In genomic region chrX:47232197-47232802, GRCh38 we compare ENCODE assay signal across 8 cellular contexts. TPM values are rescaled to one million over a fixed set of nuclear protein-coding genes. Genes with fewer than 3 reads are reported as not detected.
DNase-seq lines count a peak whose midpoint lies in the region; ATAC-seq, FAIRE-seq and TF ChIP-seq lines count a peak whose summit lies in the region.

No MANE protein-coding gene starts in this region.

- peaks cover 5% of the 10 kb centered on the region for H3K4me1 ChIP-seq in keratinocyte (ENCODE audit: control insufficient read depth, extremely low read depth, insufficient read depth, low read length)

- H2AFZ ChIP-seq in keratinocyte (ENCODE audit: control insufficient read depth, low read length): no peak overlapping the region

- H3K27ac Mint-ChIP-seq in T-helper 1 cell treated with Interleukin-12 subunit alpha and Interleukin-12 subunit beta and Interleukin-4 antibody, amounts not matched to agents 30 μg/mL and 1 μg/mL, for 36 hours: peak overlapping the region; percentile 100
- peak overlapping the region; percentile 98 for H3K27ac Mint-ChIP-seq in activated naive CD4-positive, alpha-beta T cell treated with anti-CD3 and anti-CD28 coated beads, Interleukin-2, amount 50 U/mL, for 72 hours

- DNase-seq in T-helper 1 cell: no peak
- DNase-seq in activated naive CD4-positive, alpha-beta T cell treated with anti-CD3 and anti-CD28 coated beads, Interleukin-2, amount 50 U/mL, for 72 hours (ENCODE audit: low spot score in 2 of 2): no peak
- no peak for DNase-seq in keratinocyte (ENCODE audit: low read depth, low spot score)
- no peak for DNase-seq in GOT3 (lab: John Stamatoyannopoulos, UW)
- no peak for DNase-seq in RCC 7860 (ENCODE audit: low spot score)

- peak overlapping the region; percentile 96 for H3K4me3 Mint-ChIP-seq in T-helper 1 cell treated with Interleukin-12 subunit alpha and Interleukin-12 subunit beta and Interleukin-4 antibody, amounts not matched to agents 30 μg/mL and 1 μg/mL, for 36 hours

- peaks cover 5 to 10% of the 10 kb centered on the region in 2 experiments for H3K36me3 ChIP-seq in keratinocyte (ENCODE audit: control insufficient read depth in 2 of 2, extremely low read depth in 1 of 2, insufficient read depth in 2 of 2, low read length in 2 of 2)

- H3K36me3 Mint-ChIP-seq in T-helper 1 cell treated with Interleukin-12 subunit alpha and Interleukin-12 subunit beta and Interleukin-4 antibody, amounts not matched to agents 30 μg/mL and 1 μg/mL, for 36 hours (ENCODE audit: low read depth): peaks cover 19% of the 10 kb centered on the region
- peaks cover 5 to 7% of the 10 kb centered on the region in 2 donors for H3K36me3 Mint-ChIP-seq in activated naive CD4-positive, alpha-beta T cell treated with anti-CD3 and anti-CD28 coated beads, Interleukin-2, amount 50 U/mL, for 72 hours

- no peaks in the 10 kb centered on the region for H3K27me3 Mint-ChIP-seq in T-helper 1 cell treated with Interleukin-12 subunit alpha and Interleukin-12 subunit beta and Interleukin-4 antibody, amounts not matched to agents 30 μg/mL and 1 μg/mL, for 36 hours (ENCODE audit: low read depth)

- no peaks in the 10 kb centered on the region for H3K9me3 Mint-ChIP-seq in T-helper 1 cell treated with Interleukin-12 subunit alpha and Interleukin-12 subunit beta and Interleukin-4 antibody, amounts not matched to agents 30 μg/mL and 1 μg/mL, for 36 hours
- H3K9me3 Mint-ChIP-seq in activated naive CD4-positive, alpha-beta T cell treated with anti-CD3 and anti-CD28 coated beads, Interleukin-2, amount 50 U/mL, for 72 hours: no peaks in the 10 kb centered on the region

- peak overlapping the region; percentile 93 for H3K9ac ChIP-seq in keratinocyte (ENCODE audit: control insufficient read depth, extremely low read depth, insufficient read depth, low read length)

- ATAC-seq in activated naive CD4-positive, alpha-beta T cell treated with anti-CD3 and anti-CD28 coated beads, Interleukin-2, amount 50 U/mL, for 72 hours: no peak
- no peak for ATAC-seq in GM19467 (IDR thresholded peaks at IDR 0.05; ENCODE audit: unreplicated experiment)

- dilution Hi-C loops in keratinocyte (cut with MboI; ENCODE audit: extremely low pct_ligation_motif_present, low sequenced_read_pairs): no loop called here

- H3K4me3 ChIP-seq in keratinocyte (ENCODE audit: control insufficient read depth in 2 of 3, extremely low read depth in 1 of 3, insufficient read depth in 2 of 3, low read depth in 1 of 3, low read length in 3 of 3): peak overlapping the region; percentile 42 to 59 (median 58)

- peak overlapping the region; percentile 72 for H3K4me2 ChIP-seq in keratinocyte (ENCODE audit: control insufficient read depth, extremely low read depth, insufficient read depth, low read depth, low read length)

- peaks cover 9% of the 10 kb centered on the region for H3K4me1 Mint-ChIP-seq in T-helper 1 cell treated with Interleukin-12 subunit alpha and Interleukin-12 subunit beta and Interleukin-4 antibody, amounts not matched to agents 30 μg/mL and 1 μg/mL, for 36 hours (ENCODE audit: low read depth)

- TF ChIP-seq CTCF in keratinocyte (optimal IDR thresholded peaks at IDR 0.05 in 1 of 3, IDR thresholded peaks at IDR 0.05 in 1 of 3, conservative IDR thresholded peaks at IDR 0.05 in 1 of 3; ENCODE audit: extremely low read depth in 1 of 3, insufficient read depth in 2 of 3, low read length in 3 of 3): no peak

- peak overlapping the region; percentile 85 for H3K27ac ChIP-seq in keratinocyte (ENCODE audit: control insufficient read depth, insufficient read depth, low read length)
- H3K27ac ChIP-seq in temporal lobe (ENCODE audit: low read depth, low read length): peak overlapping the region; percentile 99

- H3K79me2 ChIP-seq in keratinocyte (ENCODE audit: control insufficient read depth, insufficient read depth, low read length): peaks cover 10% of the 10 kb centered on the region

- H3K9me3 ChIP-seq in keratinocyte (ENCODE audit: control insufficient read depth, low read depth, low read length): no peaks in the 10 kb centered on the region

- no peaks in the 10 kb centered on the region for H4K20me1 ChIP-seq in keratinocyte (ENCODE audit: control insufficient read depth, extremely low read depth, insufficient read depth, low read length)

- no peaks in the 10 kb centered on the region for H3K9me1 ChIP-seq in keratinocyte (ENCODE audit: control insufficient read depth, extremely low read depth, insufficient read depth, low read length)

- H3K27me3 ChIP-seq in keratinocyte (ENCODE audit: control insufficient read depth, extremely low read depth, insufficient read depth, low read length): no peaks in the 10 kb centered on the region

- FAIRE-seq in keratinocyte (lab: Jason Lieb, UNC) (no peak), RCC 7860 (lab: Jason Lieb, UNC) (no peak)

RNA-seq across cellular contexts. Expression of gene USP11, which starts 0.5 kb away (rescaled TPM):
- 10 to 100 TPM; 14.5 to 22.2 TPM for total RNA-seq in activated naive CD4-positive, alpha-beta T cell treated with anti-CD3 and anti-CD28 coated beads, Interleukin-2, amount 50 U/mL, for 72 hours
- polyA plus RNA-seq in keratinocyte: 4.2 to 12.0 TPM (median 6.3 TPM) in 3 replicates
- polyA plus RNA-seq in keratinocyte (2011; ENCODE audit: low read depth): 10.1 TPM
- 3.6 and 4.8 TPM in 2 replicates for polyA plus RNA-seq in keratinocyte (2011; cell fraction: cytosol; rRNA removed)
- polyA plus RNA-seq in keratinocyte (2011; cell fraction: nucleus; rRNA removed): 15.2 and 20.6 TPM in 2 replicates
- polyA plus RNA-seq in keratinocyte (2012; ENCODE audit: low replicate concordance): 6.5 and 15.1 TPM in 2 replicates
- 22.8 to 51.1 TPM (median 23.1 TPM) in 3 replicates for polyA minus RNA-seq in keratinocyte
- 13.4 TPM for polyA minus RNA-seq in keratinocyte (2011; cell fraction: cytosol; rRNA and poly(A)+ RNA removed)
- 21.0 and 23.0 TPM in 2 replicates for polyA minus RNA-seq in keratinocyte (2011; cell fraction: nucleus; rRNA and poly(A)+ RNA removed)
- 176 TPM for total RNA-seq in temporal lobe

RNA-seq across cellular contexts. Expression of gene CDK16, which starts 13.8 kb away (rescaled TPM):
- 10 to 100 TPM; 69.5 to 95.8 TPM for total RNA-seq in activated naive CD4-positive, alpha-beta T cell treated with anti-CD3 and anti-CD28 coated beads, Interleukin-2, amount 50 U/mL, for 72 hours
- 79.3 to 134 TPM (median 89.5 TPM) in 3 replicates for polyA plus RNA-seq in keratinocyte
- 30.6 TPM for polyA plus RNA-seq in keratinocyte (2011; ENCODE audit: low read depth)
- 84.7 and 114 TPM in 2 replicates for polyA plus RNA-seq in keratinocyte (2011; cell fraction: cytosol; rRNA removed)
- 143 and 164 TPM in 2 replicates for polyA plus RNA-seq in keratinocyte (2011; cell fraction: nucleus; rRNA removed)
- 72.5 and 114 TPM in 2 replicates for polyA plus RNA-seq in keratinocyte (2012; ENCODE audit: low replicate concordance)
- polyA minus RNA-seq in keratinocyte: 149 to 317 TPM (median 178 TPM) in 3 replicates
- polyA minus RNA-seq in keratinocyte (2011; cell fraction: cytosol; rRNA and poly(A)+ RNA removed): 175 TPM
- 54.2 and 64.8 TPM in 2 replicates for polyA minus RNA-seq in keratinocyte (2011; cell fraction: nucleus; rRNA and poly(A)+ RNA removed)
- 65.6 TPM for total RNA-seq in temporal lobe

RNA-seq across cellular contexts. Expression of gene UBA1, which starts 38.7 kb away (rescaled TPM):
- total RNA-seq in activated naive CD4-positive, alpha-beta T cell treated with anti-CD3 and anti-CD28 coated beads, Interleukin-2, amount 50 U/mL, for 72 hours: 100 to 1,000 TPM; 236 to 259 TPM
- 236 to 317 TPM (median 309 TPM) in 3 replicates for polyA plus RNA-seq in keratinocyte
- 56.8 TPM for polyA plus RNA-seq in keratinocyte (2011; ENCODE audit: low read depth)
- polyA plus RNA-seq in keratinocyte (2011; cell fraction: cytosol; rRNA removed): 220 and 262 TPM in 2 replicates
- polyA plus RNA-seq in keratinocyte (2011; cell fraction: nucleus; rRNA removed): 485 and 608 TPM in 2 replicates
- polyA plus RNA-seq in keratinocyte (2012; ENCODE audit: low replicate concordance): 213 and 310 TPM in 2 replicates
- 450 to 793 TPM (median 620 TPM) in 3 replicates for polyA minus RNA-seq in keratinocyte
- 317 TPM for polyA minus RNA-seq in keratinocyte (2011; cell fraction: cytosol; rRNA and poly(A)+ RNA removed)
- 310 and 377 TPM in 2 replicates for polyA minus RNA-seq in keratinocyte (2011; cell fraction: nucleus; rRNA and poly(A)+ RNA removed)
- total RNA-seq in temporal lobe: 149 TPM
